ENCODE assay signal across 19 cellular contexts in genomic region chr4:148849581-148849980, GRCh38.
"Had no signal": no experiment of that assay in that cellular context is flagged by ENCODE, and none has a peak within 500 bp of the region (broad histone marks: within the 10 kb centered on the region; RNA-seq: fewer than 3 reads in every experiment).

No MANE protein-coding gene starts in this region.

- H3K4me1 ChIP-seq: spleen, tibial artery, vagina had no signal

- H3K9me3 ChIP-seq: tibial artery, vagina had no signal

- FAIRE-seq: TTC549 had no signal

- H3K36me3 ChIP-seq: cardiac muscle cell, left ventricle myocardium inferior, spleen, tibial artery, vagina had no signal

- H3K4me3 ChIP-seq: cardiac muscle cell, left ventricle myocardium inferior, spleen, tibial artery, vagina had no signal

- ATAC-seq: activated CD4-positive, alpha-beta T cell treated with anti-CD3 and anti-CD28 coated beads for 36 hours; natural killer cell; WTC11 had no signal

- H3K27me3 Mint-ChIP-seq: activated CD4-positive, alpha-beta T cell treated with anti-CD3 and anti-CD28 coated beads for 36 hours; activated naive CD8-positive, alpha-beta T cell; memory B cell had no signal

- H3K27me3 ChIP-seq: cardiac muscle cell, spleen, tibial artery, vagina had no signal

- H3K9me3 Mint-ChIP-seq: activated T-helper 1 cell treated with anti-CD3 and anti-CD28 coated beads, Interleukin-12 subunit alpha, Interleukin-12 subunit beta, Interleukin-2, Interleukin-4 antibody, amounts not matched to agents 30 ng/mL and 10 ng/mL and 1 ng/mL, durations not matched to agents 14 hours and 24 hours and 36 hours; memory B cell; T-helper 2 cell treated with Interferon-gamma antibody and Interleukin-4, amounts not matched to agents 5 μg/mL and 100 μg/mL, for 36 hours had no signal

- H3K4me3 Mint-ChIP-seq: activated CD4-positive, alpha-beta T cell treated with anti-CD3 and anti-CD28 coated beads for 36 hours; activated naive CD8-positive, alpha-beta T cell; activated T-helper 1 cell treated with anti-CD3 and anti-CD28 coated beads, Interleukin-12 subunit alpha, Interleukin-12 subunit beta, Interleukin-2, Interleukin-4 antibody, amounts not matched to agents 30 ng/mL and 10 ng/mL and 1 ng/mL, durations not matched to agents 14 hours and 24 hours and 36 hours; memory B cell; natural killer cell; T-helper 2 cell treated with Interferon-gamma antibody and Interleukin-4, amounts not matched to agents 5 μg/mL and 100 μg/mL, for 36 hours; WTC11 had no signal

- H3K27ac Mint-ChIP-seq: activated CD4-positive, alpha-beta T cell treated with anti-CD3 and anti-CD28 coated beads for 36 hours; activated naive CD8-positive, alpha-beta T cell; activated T-helper 1 cell treated with anti-CD3 and anti-CD28 coated beads, Interleukin-12 subunit alpha, Interleukin-12 subunit beta, Interleukin-2, Interleukin-4 antibody, amounts not matched to agents 30 ng/mL and 10 ng/mL and 1 ng/mL, durations not matched to agents 14 hours and 24 hours and 36 hours; natural killer cell; T-helper 2 cell treated with Interferon-gamma antibody and Interleukin-4, amounts not matched to agents 5 μg/mL and 100 μg/mL, for 36 hours; WTC11 had no signal

- DNase-seq: activated CD4-positive, alpha-beta T cell treated with anti-CD3 and anti-CD28 coated beads for 36 hours; activated CD4-positive, alpha-beta T cell treated with anti-CD3 and anti-CD28 coated beads, Interleukin-2, amount 50 U/mL, for 48 hours; activated T-cell treated with anti-CD3 and anti-CD28 coated beads for 4 hours; foreskin melanocyte; kidney; left ventricle myocardium inferior; natural killer cell; spleen; stimulated activated naive CD4-positive, alpha-beta T cell treated with Interleukin-2 at 50 U/mL for 16 hours; substantia nigra; tibial artery had no signal

- H3K27ac ChIP-seq: cardiac muscle cell, left ventricle myocardium inferior, spleen, tibial artery, vagina had no signal

- H3K4me1 Mint-ChIP-seq: activated CD4-positive, alpha-beta T cell treated with anti-CD3 and anti-CD28 coated beads for 36 hours; memory B cell; natural killer cell had no signal

- H3K36me3 Mint-ChIP-seq: memory B cell, natural killer cell, WTC11 had no signal
